17 cellular contexts compared by ENCODE assay signal in the genomic region with DNA sequence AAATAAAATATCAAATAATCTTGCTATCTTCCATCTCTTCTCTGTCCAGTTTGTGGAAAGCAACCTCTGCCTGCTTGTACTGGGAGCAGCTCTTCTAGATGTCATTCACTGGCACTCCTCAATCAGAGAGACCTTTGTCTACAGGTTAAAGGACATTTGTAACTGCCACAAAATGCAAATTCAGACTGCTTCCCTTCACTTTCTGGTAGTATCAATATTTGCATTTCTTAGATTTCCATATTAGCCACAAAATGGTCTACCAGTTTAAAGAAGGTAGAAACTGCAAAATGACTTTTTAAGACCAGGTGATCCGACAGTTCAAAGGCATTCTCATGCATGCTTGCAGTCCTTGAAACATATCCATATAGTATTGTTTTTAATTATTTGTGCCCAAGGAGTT. TPM values are rescaled to one million over a fixed set of nuclear protein-coding genes. Genes with fewer than 3 reads are reported as not detected.
A peak's percentile ranks its signal among the peaks of the same experiment; 100 is the strongest.
DNase-seq lines count a peak whose midpoint lies in the region; ATAC-seq lines count a peak whose summit lies in the region.
"Had no signal": no experiment of that assay in that cellular context is flagged by ENCODE, and none has a peak within 500 bp of the region (broad histone marks: within the 10 kb centered on the region; RNA-seq: fewer than 3 reads in every experiment).

No MANE protein-coding gene starts in this region.

- H3K27me3 Mint-ChIP-seq in natural killer cell treated with Interleukin-12 subunit alpha and Interleukin-12 subunit beta and Interleukin-15 and Interleukin-18, amount 100 ng/mL, for 72 hours = peaks cover 35 to 39% of the 10 kb centered on the region in 2 donors
- H3K27me3 Mint-ChIP-seq in activated CD4-positive, alpha-beta memory T cell treated with anti-CD3 and anti-CD28 coated beads, Interleukin-2, amount 10 ng/mL, durations not matched to agents 7 days and 5 days = peaks cover 15% of the 10 kb centered on the region

- CTCF ChIA-PET in activated CD4-positive, alpha-beta memory T cell treated with anti-CD3 and anti-CD28 coated beads, Interleukin-2, amount 10 ng/mL, durations not matched to agents 7 days and 5 days (lab: Charles Lee) = no interaction called here

- H3K27me3 ChIP-seq in effector memory CD4-positive, alpha-beta T cell (replicated peaks; ENCODE audit: control insufficient read depth, insufficient read depth, low read length, poor library complexity, severe bottlenecking) = no peaks in the 10 kb centered on the region
- no peaks in the 10 kb centered on the region for H3K27me3 ChIP-seq in SJCRH30

- DNase-seq in NCI-H1048 (lab: John Stamatoyannopoulos, UW) (peak; percentile 60), SJCRH30 (no peak)
- DNase-seq in effector memory CD4-positive, alpha-beta T cell = no peak
- no peak for DNase-seq in natural killer cell treated with Interleukin-12 subunit alpha and Interleukin-12 subunit beta and Interleukin-15 and Interleukin-18, amount 100 ng/mL, for 72 hours (ENCODE audit: low spot score)
- no peak for DNase-seq in activated CD4-positive, alpha-beta memory T cell treated with anti-CD3 and anti-CD28 coated beads, Interleukin-2, amount 10 ng/mL, durations not matched to agents 7 days and 5 days
- DNase-seq: GM23248, NCI-H1092, NCI-H1694, NCI-H2107, NCI-H226, NCI-H69, PC-3 had no signal

- H3K4me3 Mint-ChIP-seq in natural killer cell treated with Interleukin-12 subunit alpha and Interleukin-12 subunit beta and Interleukin-15 and Interleukin-18, amount 100 ng/mL, for 72 hours = no peak overlapping the region
- H3K4me3 Mint-ChIP-seq in activated CD4-positive, alpha-beta memory T cell treated with anti-CD3 and anti-CD28 coated beads, Interleukin-2, amount 10 ng/mL, durations not matched to agents 7 days and 5 days = no peak overlapping the region

- H3K4me1 Mint-ChIP-seq in natural killer cell treated with Interleukin-12 subunit alpha and Interleukin-12 subunit beta and Interleukin-15 and Interleukin-18, amount 100 ng/mL, for 72 hours (ENCODE audit: low read depth in 2 of 2) = peaks cover 0 to 8% of the 10 kb centered on the region in 2 donors
- no peaks in the 10 kb centered on the region for H3K4me1 Mint-ChIP-seq in activated CD4-positive, alpha-beta memory T cell treated with anti-CD3 and anti-CD28 coated beads, Interleukin-2, amount 10 ng/mL, durations not matched to agents 7 days and 5 days

- H3K27ac ChIP-seq in effector memory CD4-positive, alpha-beta T cell (ENCODE audit: insufficient read depth, low read length, poor library complexity, severe bottlenecking) = no peak overlapping the region
- H3K27ac ChIP-seq in SJCRH30 = no peak overlapping the region
- H3K27ac ChIP-seq: C4-2B, GM23248 had no signal

- H3K27ac Mint-ChIP-seq in natural killer cell treated with Interleukin-12 subunit alpha and Interleukin-12 subunit beta and Interleukin-15 and Interleukin-18, amount 100 ng/mL, for 72 hours = no peak overlapping the region
- no peak overlapping the region for H3K27ac Mint-ChIP-seq in activated CD4-positive, alpha-beta memory T cell treated with anti-CD3 and anti-CD28 coated beads, Interleukin-2, amount 10 ng/mL, durations not matched to agents 7 days and 5 days

- H3K36me3 ChIP-seq in effector memory CD4-positive, alpha-beta T cell (ENCODE audit: control insufficient read depth, insufficient read depth, low read length) = no peaks in the 10 kb centered on the region
- H3K36me3 ChIP-seq in SJCRH30 = no peaks in the 10 kb centered on the region

- H3K4me3 ChIP-seq in effector memory CD4-positive, alpha-beta T cell (ENCODE audit: insufficient read depth, low read depth, low read length, poor library complexity, severe bottlenecking) = no peak overlapping the region
- H3K4me3 ChIP-seq in SJCRH30 = no peak overlapping the region
- H3K4me3 ChIP-seq: GM23248 had no signal

- H3K9me3 ChIP-seq in effector memory CD4-positive, alpha-beta T cell (ENCODE audit: control insufficient read depth, low read length) = no peaks in the 10 kb centered on the region
- H3K9me3 ChIP-seq in SJCRH30 (replicated peaks) = no peaks in the 10 kb centered on the region

- ATAC-seq in GM18498 (IDR thresholded peaks at IDR 0.05; ENCODE audit: unreplicated experiment) = peak; percentile 65
- ATAC-seq in GM19351 (IDR thresholded peaks at IDR 0.05; ENCODE audit: unreplicated experiment) = peak; percentile 84
- ATAC-seq in HG02852 (IDR thresholded peaks at IDR 0.05; ENCODE audit: unreplicated experiment) = peak; percentile 66
- no peak for ATAC-seq in natural killer cell treated with Interleukin-12 subunit alpha and Interleukin-12 subunit beta and Interleukin-15 and Interleukin-18, amount 100 ng/mL, for 72 hours
- ATAC-seq: HCT116, PC-3 had no signal

- POLR2A ChIA-PET in activated CD4-positive, alpha-beta memory T cell treated with anti-CD3 and anti-CD28 coated beads, Interleukin-2, amount 10 ng/mL, durations not matched to agents 7 days and 5 days (lab: Charles Lee) = no interaction called here

- H3K4me1 ChIP-seq in effector memory CD4-positive, alpha-beta T cell (ENCODE audit: control insufficient read depth, insufficient read depth, low read length, poor library complexity, severe bottlenecking) = no peaks in the 10 kb centered on the region
- peaks cover 5% of the 10 kb centered on the region for H3K4me1 ChIP-seq in SJCRH30

- H3K9me3 Mint-ChIP-seq in natural killer cell treated with Interleukin-12 subunit alpha and Interleukin-12 subunit beta and Interleukin-15 and Interleukin-18, amount 100 ng/mL, for 72 hours = no peaks in the 10 kb centered on the region
- no peaks in the 10 kb centered on the region for H3K9me3 Mint-ChIP-seq in activated CD4-positive, alpha-beta memory T cell treated with anti-CD3 and anti-CD28 coated beads, Interleukin-2, amount 10 ng/mL, durations not matched to agents 7 days and 5 days

- no peaks in the 10 kb centered on the region for H3K36me3 Mint-ChIP-seq in natural killer cell treated with Interleukin-12 subunit alpha and Interleukin-12 subunit beta and Interleukin-15 and Interleukin-18, amount 100 ng/mL, for 72 hours
- H3K36me3 Mint-ChIP-seq in activated CD4-positive, alpha-beta memory T cell treated with anti-CD3 and anti-CD28 coated beads, Interleukin-2, amount 10 ng/mL, durations not matched to agents 7 days and 5 days (ENCODE audit: low read depth) = no peaks in the 10 kb centered on the region

RNA-seq across cellular contexts. Expression of a gene that starts 51.7 kb away (rescaled TPM):
- 10 to 100 TPM; 22.8 to 25.7 TPM for total RNA-seq in natural killer cell treated with Interleukin-12 subunit alpha and Interleukin-12 subunit beta and Interleukin-15 and Interleukin-18, amount 100 ng/mL, for 72 hours
- total RNA-seq in SJCRH30 (2014; rRNA removed; shearing (Covaris generic)) = 200 and 214 TPM in 2 replicates
- total RNA-seq in activated CD4-positive, alpha-beta memory T cell treated with anti-CD3 and anti-CD28 coated beads, Interleukin-2, amount 10 ng/mL, durations not matched to agents 7 days and 5 days = 10 to 100 TPM; 16.3 to 21.0 TPM

Comparison
In these comparisons a context has a peak if more than half of its experiments do, and no peak if none do; other contexts are left out.
1. ATAC-seq: peak in GM18498 (single experiment), GM19351 (single experiment) and HG02852 (single experiment); none in natural killer cell treated with Interleukin-12 subunit alpha and Interleukin-12 subunit beta and Interleukin-15 and Interleukin-18, amount 100 ng/mL, for 72 hours (0 of 2).